ENCODE assay signal across 19 cellular contexts in genomic region chr7:5543361-5543760, GRCh38. TPM values are rescaled to one million over a fixed set of nuclear protein-coding genes. Genes with fewer than 3 reads are reported as not detected.
DNase-seq lines count a peak whose midpoint lies in the region; TF ChIP-seq lines count a peak whose summit lies in the region.
"Had no signal": no experiment of that assay in that cellular context is flagged by ENCODE, and none has a peak within 500 bp of the region (broad histone marks: within the 10 kb centered on the region; RNA-seq: fewer than 3 reads in every experiment).

No MANE protein-coding gene starts in this region.

- 95 to 96% methylated on average over 5 to 6 of the region's 6 CpGs for WGBS in endodermal cell (ENCODE audit: insufficient coverage in 1 of 2, insufficient read length in 1 of 2), 2 experiments

- no peak overlapping the region for H3K4me3 ChIP-seq in endodermal cell (ENCODE audit: low read length)
- H3K4me3 ChIP-seq in osteoblast (ENCODE audit: insufficient read depth, low read length): no peak overlapping the region
- H3K4me3 ChIP-seq: BLaER1 had no signal

- H3K9ac ChIP-seq in endodermal cell (ENCODE audit: extremely low read depth, low read length, poor library complexity, severe bottlenecking): no peak overlapping the region
- H3K9ac ChIP-seq: BLaER1 had no signal

- no peaks in the 10 kb centered on the region for H3K4me1 ChIP-seq in endodermal cell (ENCODE audit: control insufficient read depth, insufficient read depth, low read length)
- H3K4me1 ChIP-seq in osteoblast (ENCODE audit: insufficient read depth, low read length): no peaks in the 10 kb centered on the region

- H2AFZ ChIP-seq in osteoblast (ENCODE audit: low read length): no peak overlapping the region

- no peaks in the 10 kb centered on the region for H4K20me1 ChIP-seq in osteoblast (ENCODE audit: insufficient read depth, low read length)
- H4K20me1 ChIP-seq: BLaER1 had no signal

- H3K27ac Mint-ChIP-seq in endodermal cell: no peak overlapping the region
- H3K27ac Mint-ChIP-seq: CD4-positive, alpha-beta T cell had no signal

- H3K36me3 ChIP-seq in endodermal cell (ENCODE audit: control insufficient read depth, insufficient read depth, low read length): no peaks in the 10 kb centered on the region
- no peaks in the 10 kb centered on the region for H3K36me3 ChIP-seq in osteoblast (ENCODE audit: insufficient read depth, low read length)
- H3K36me3 ChIP-seq: BLaER1 had no signal

- H3K4me2 ChIP-seq in osteoblast (ENCODE audit: insufficient read depth, low read length): no peak overlapping the region

- H3K9me3 ChIP-seq in endodermal cell (ENCODE audit: control insufficient read depth, low read length): no peaks in the 10 kb centered on the region
- H3K9me3 ChIP-seq in osteoblast (ENCODE audit: low read depth, low read length): no peaks in the 10 kb centered on the region
- H3K9me3 ChIP-seq: BLaER1 had no signal

- peak overlapping the region; percentile 14 for H3K27ac ChIP-seq in RWPE1
- no peak overlapping the region for H3K27ac ChIP-seq in endodermal cell (ENCODE audit: low read depth, low read length)
- no peak overlapping the region for H3K27ac ChIP-seq in osteoblast (ENCODE audit: low read depth, low read length)
- H3K27ac ChIP-seq: 22Rv1 had no signal

- H3K4me3 Mint-ChIP-seq in endodermal cell: no peak overlapping the region
- H3K4me3 Mint-ChIP-seq: CD4-positive, alpha-beta T cell had no signal

- no peaks in the 10 kb centered on the region for H3K27me3 ChIP-seq in endodermal cell (ENCODE audit: control insufficient read depth, insufficient read depth, low read length, poor library complexity, severe bottlenecking)
- no peaks in the 10 kb centered on the region for H3K27me3 ChIP-seq in osteoblast (ENCODE audit: insufficient read depth, low read length)
- H3K27me3 ChIP-seq: BLaER1 had no signal

- H3K4me1 Mint-ChIP-seq in endodermal cell: no peaks in the 10 kb centered on the region

- peak; percentile 53 for DNase-seq in DMS53 (lab: John Stamatoyannopoulos, UW)
- DNase-seq in DMS53 treated with DMSO at 0.1 percent for 48 hours (lab: John Stamatoyannopoulos, UW; ENCODE audit: unreplicated experiment): no peak
- DNase-seq in RWPE1 (ENCODE audit: low spot score): no peak
- DNase-seq in endodermal cell: peak; percentile 36
- peak; percentile 25 for DNase-seq in osteoblast (ENCODE audit: insufficient read length, low spot score, missing footprints)
- DNase-seq in GOT3 (lab: John Stamatoyannopoulos, UW): no peak
- no peak for DNase-seq in NCI-H748 treated with DMSO at 0.1 percent for 48 hours (lab: John Stamatoyannopoulos, UW)
- no peak for DNase-seq in SW 1271 (lab: John Stamatoyannopoulos, UW)
- DNase-seq: ACHN; CD4-positive, alpha-beta T cell; COR-L47; DND-41; KG1; NCI-H1694; NCI-H2081 treated with DMSO at 0.1 percent for 48 hours; NCI-H446; NCI-H526 had no signal

- TF ChIP-seq CTCF in RWPE1 (conservative IDR thresholded peaks at IDR 0.05; ENCODE audit: low read depth) (no peak), endodermal cell (conservative IDR thresholded peaks at IDR 0.05) (no peak), osteoblast (IDR thresholded peaks at IDR 0.05; ENCODE audit: extremely low read depth, low read depth, low read length) (no peak)

- no peaks in the 10 kb centered on the region for H3K79me2 ChIP-seq in osteoblast (ENCODE audit: insufficient read depth, low read length)

- CTCF ChIA-PET in RWPE1 (lab: Yijun Ruan, JAX): no interaction called here

- H3K36me3 Mint-ChIP-seq in endodermal cell (ENCODE audit: low read depth): no peaks in the 10 kb centered on the region

- H3K27me3 Mint-ChIP-seq in endodermal cell (ENCODE audit: insufficient read depth): peaks cover 3% of the 10 kb centered on the region
- H3K27me3 Mint-ChIP-seq: CD4-positive, alpha-beta T cell had no signal

- POLR2A ChIA-PET in RWPE1 (lab: Yijun Ruan, JAX; ENCODE audit: low non-redundant PET): interaction anchor here (0.7 kb wide), 1 partner anchor 11 kb away, joined by 6 read pairs; no protein-coding TSS in a partner anchor

- H3K9me3 Mint-ChIP-seq in endodermal cell: no peaks in the 10 kb centered on the region
- H3K9me3 Mint-ChIP-seq: CD4-positive, alpha-beta T cell had no signal

RNA-seq across cellular contexts. Expression of gene ACTB, which starts 13.0 kb away (rescaled TPM):
- total RNA-seq in endodermal cell: 1,000 to 10,000 TPM; 4,550 to 5,347 TPM
- 3,804 TPM for polyA plus RNA-seq in endodermal cell (2013, experiment 1 of 2)
- 3,713 TPM for polyA plus RNA-seq in endodermal cell (2013, experiment 2 of 2)
- total RNA-seq in osteoblast: 3,672 and 4,357 TPM in 2 replicates

RNA-seq across cellular contexts. Expression of gene FBXL18, which starts 29.8 kb away (rescaled TPM):
- total RNA-seq in endodermal cell (10 to 100 TPM; 13.4 to 15.5 TPM), osteoblast (8.8 and 9.4 TPM in 2 replicates)
- polyA plus RNA-seq in endodermal cell (2013, experiment 1 of 2): 7.1 TPM
- 5.4 TPM for polyA plus RNA-seq in endodermal cell (2013, experiment 2 of 2)

RNA-seq across cellular contexts. Expression of gene FSCN1, which starts 49.3 kb away (rescaled TPM):
- total RNA-seq in endodermal cell (100 to 1,000 TPM; 691 to 720 TPM), osteoblast (163 and 182 TPM in 2 replicates)
- polyA plus RNA-seq in endodermal cell (2013, experiment 1 of 2): 358 TPM
- polyA plus RNA-seq in endodermal cell (2013, experiment 2 of 2): 364 TPM

Comparison
In these comparisons a context has a peak if more than half of its experiments do, and no peak if none do; other contexts are left out.
1. DNase-seq: peak in DMS53 (single experiment), endodermal cell (single experiment) and osteoblast (single experiment); none in DMS53 treated with DMSO at 0.1 percent for 48 hours (single experiment), RWPE1 (single experiment), GOT3 (single experiment), NCI-H748 treated with DMSO at 0.1 percent for 48 hours (single experiment) and SW 1271 (0 of 2).